In genomic region chr5:30749971-30750370, GRCh38 we compare ENCODE assay signal across 19 cellular contexts.
DNase-seq lines count a peak whose midpoint lies in the region; ATAC-seq and TF ChIP-seq lines count a peak whose summit lies in the region.
"Had no signal": no experiment of that assay in that cellular context is flagged by ENCODE, and none has a peak within 500 bp of the region (broad histone marks: within the 10 kb centered on the region; RNA-seq: fewer than 3 reads in every experiment).

No MANE protein-coding gene starts in this region.

- no peaks in the 10 kb centered on the region for H3K36me3 ChIP-seq in PC-3 (ENCODE audit: low read depth, low read length)

- no peak overlapping the region for H3K4me3 ChIP-seq in PC-3 (ENCODE audit: low read length)
- no peak overlapping the region for H3K4me3 ChIP-seq in astrocyte of the spinal cord (ENCODE audit: low read depth, low read length)
- H3K4me3 ChIP-seq: GM12878 had no signal

- no TSS peak for BruUV-seq in PC-3 (replicated peaks; lab: Mats Ljungman, UMichigan)

- in situ Hi-C loops in astrocyte of the spinal cord (cut with HindIII; ENCODE audit: low sequenced_read_pairs) = no loop called here

- no peaks in the 10 kb centered on the region for H4K20me1 ChIP-seq in PC-3 (ENCODE audit: low read length)

- H3K9ac ChIP-seq in PC-3 (ENCODE audit: low read length) = no peak overlapping the region
- H3K9ac ChIP-seq: SK-N-SH had no signal

- CTCF ChIA-PET in PC-3 (lab: Charles Lee) = no interaction called here

- H3K9me3 ChIP-seq in PC-3 (ENCODE audit: low read length) = no peaks in the 10 kb centered on the region
- H3K9me3 ChIP-seq: Caco-2, SK-N-SH had no signal

- H3K79me2 ChIP-seq in PC-3 (ENCODE audit: low read length) = no peaks in the 10 kb centered on the region

- no peak for ATAC-seq in PC-3
- ATAC-seq: GM12878, HepG2 had no signal

- intact Hi-C loops in PC-3 (cut with micrococcal nuclease) = no loop called here

- peak; percentile 26 for DNase-seq in HPDE6-E6E7 (ENCODE audit: extremely low spot score)
- DNase-seq in PC-3 = peak; percentile 16
- peak; percentile 32 for DNase-seq in astrocyte of the spinal cord (ENCODE audit: low read depth, low spot score)
- DNase-seq in kidney glomerular epithelial cell (lab: John Stamatoyannopoulos, UW) = peak; percentile 2
- DNase-seq in D341Med (ENCODE audit: low spot score) = no peak
- no peak for DNase-seq in GF-D8 (lab: John Stamatoyannopoulos, UW)
- DNase-seq in NCI-H748 treated with DMSO at 0.1 percent for 48 hours (lab: John Stamatoyannopoulos, UW) = no peak
- no peak for DNase-seq in middle frontal gyrus (ENCODE audit: extremely low spot score, low spot score)
- DNase-seq: AML-193, Caco-2, GOT3, Karpas-422, NCI-H1417, NCI-H1930, NCI-H526 treated with DMSO at 0.1 percent for 48 hours, Right ventricle myocardium superior, SK-N-SH had no signal

- 0 out of 2 replicates have a peak, but pooled peaks cover 6% of the 10 kb centered on the region for H3K27me3 ChIP-seq in PC-3 (ENCODE audit: low read length)

- TF ChIP-seq CTCF in PC-3 (conservative IDR thresholded peaks at IDR 0.05; ENCODE audit: low read depth, low read length) (no peak), astrocyte of the spinal cord (IDR thresholded peaks at IDR 0.05; ENCODE audit: low read depth, low read length) (no peak)

- H3K9me2 ChIP-seq in PC-3 (replicated peaks; ENCODE audit: low read length) = no peaks in the 10 kb centered on the region
- H3K9me2 ChIP-seq: SK-N-SH had no signal

- no peaks in the 10 kb centered on the region for H3K4me1 ChIP-seq in PC-3 (ENCODE audit: insufficient read depth, low read length)
- H3K4me1 ChIP-seq: Caco-2 had no signal

- no peaks in the 10 kb centered on the region for H3F3A ChIP-seq in PC-3 (ENCODE audit: low read length, unreplicated experiment)

- no peak overlapping the region for H2AFZ ChIP-seq in PC-3 (ENCODE audit: low read length)

- no peak overlapping the region for H3K27ac ChIP-seq in PC-3 (ENCODE audit: low read length)

- POLR2A ChIA-PET in PC-3 (lab: Charles Lee; ENCODE audit: unreplicated experiment) = no interaction called here

- H3K4me2 ChIP-seq in PC-3 (ENCODE audit: low read length) = no peak overlapping the region
- H3K4me2 ChIP-seq: SK-N-SH had no signal

Comparison
In these comparisons a context has a peak if more than half of its experiments do, and no peak if none do; other contexts are left out.
1. DNase-seq: peak in HPDE6-E6E7 (single experiment), PC-3 (single experiment), astrocyte of the spinal cord (single experiment) and kidney glomerular epithelial cell (single experiment); none in D341Med (single experiment), GF-D8 (single experiment), NCI-H748 treated with DMSO at 0.1 percent for 48 hours (single experiment) and middle frontal gyrus (single experiment).